ENCODE assay signal across 1 cellular context in genomic region chr10:14548474-14548873, GRCh38.
TF ChIP-seq lines count a peak whose summit lies in the region.

No MANE protein-coding gene starts in this region.

TF ChIP-seq in IMR-90, 13 proteins besides CTCF, POLR2A, EP300 and RAD21 (continued from another document):
- TF ChIP-seq BHLHE40 (IDR thresholded peaks at IDR 0.05; ENCODE audit: low read depth, low read length) = no peak
- TF ChIP-seq MAFK (IDR thresholded peaks at IDR 0.05; ENCODE audit: low read depth, low read length) = no peak
- TF ChIP-seq NFE2L2 (IDR thresholded peaks at IDR 0.05; ENCODE audit: low read depth, low read length) = no peak
- no peak for TF ChIP-seq MAZ (IDR thresholded peaks at IDR 0.05; ENCODE audit: borderline replicate concordance, low read depth, low read length)
